21 cellular contexts compared by ENCODE assay signal in genomic region chr10:25907247-25907646, GRCh38. TPM values are rescaled to one million over a fixed set of nuclear protein-coding genes. Genes with fewer than 3 reads are reported as not detected.
DNase-seq lines count a peak whose midpoint lies in the region; TF ChIP-seq lines count a peak whose summit lies in the region.
"Had no signal": no experiment of that assay in that cellular context is flagged by ENCODE, and none has a peak within 500 bp of the region (broad histone marks: within the 10 kb centered on the region; RNA-seq: fewer than 3 reads in every experiment).

No MANE protein-coding gene starts in this region.

- intact Hi-C loops in esophagus muscularis mucosa (cut with DNase I) = no loop called here
- intact Hi-C loops in activated naive CD4-positive, alpha-beta T cell treated with anti-CD3 and anti-CD28 coated beads for 36 hours (cut with micrococcal nuclease) = no loop called here

- no peaks in the 10 kb centered on the region for H3K9me3 Mint-ChIP-seq in activated naive CD4-positive, alpha-beta T cell treated with anti-CD3 and anti-CD28 coated beads for 36 hours

- TF ChIP-seq EP300 in esophagus muscularis mucosa (IDR thresholded peaks at IDR 0.05) = no peak

- 61% methylated on average over 4 of the region's 4 CpGs for WGBS in esophagus muscularis mucosa

- no peak for TF ChIP-seq POLR2A in esophagus muscularis mucosa (IDR thresholded peaks at IDR 0.05; ENCODE audit: low read depth)

- no peaks in the 10 kb centered on the region for H3K4me1 ChIP-seq in esophagus muscularis mucosa

- no peaks in the 10 kb centered on the region for H3K9me3 ChIP-seq in esophagus muscularis mucosa

- H3K4me3 ChIP-seq in esophagus muscularis mucosa = no peak overlapping the region
- H3K4me3 ChIP-seq: BLaER1 treated with 17β-estradiol and CSF1 and Interleukin-3, amounts not matched to agents 10 nM and 100 nM; GM12878; GM23248 had no signal

- H3K36me3 Mint-ChIP-seq in activated naive CD4-positive, alpha-beta T cell treated with anti-CD3 and anti-CD28 coated beads for 36 hours (ENCODE audit: low read depth) = no peaks in the 10 kb centered on the region
- H3K36me3 Mint-ChIP-seq: CD8-positive, alpha-beta T cell had no signal

- no peak for TF ChIP-seq CTCF in esophagus muscularis mucosa (IDR thresholded peaks at IDR 0.05)

- no peaks in the 10 kb centered on the region for H3K4me1 Mint-ChIP-seq in activated naive CD4-positive, alpha-beta T cell treated with anti-CD3 and anti-CD28 coated beads for 36 hours (ENCODE audit: low read depth)

- H3K4me3 Mint-ChIP-seq in activated naive CD4-positive, alpha-beta T cell treated with anti-CD3 and anti-CD28 coated beads for 36 hours = no peak overlapping the region
- H3K4me3 Mint-ChIP-seq: B cell; CD8-positive, alpha-beta T cell had no signal

- no peak overlapping the region for H3K27ac Mint-ChIP-seq in activated naive CD4-positive, alpha-beta T cell treated with anti-CD3 and anti-CD28 coated beads for 36 hours
- H3K27ac Mint-ChIP-seq: B cell; CD8-positive, alpha-beta T cell had no signal

- H3K27me3 Mint-ChIP-seq in activated naive CD4-positive, alpha-beta T cell treated with anti-CD3 and anti-CD28 coated beads for 36 hours (ENCODE audit: low read depth) = peaks cover 2% of the 10 kb centered on the region
- H3K27me3 Mint-ChIP-seq: B cell had no signal

- H3K27me3 ChIP-seq in esophagus muscularis mucosa = no peaks in the 10 kb centered on the region
- H3K27me3 ChIP-seq: BLaER1 treated with 17β-estradiol and CSF1 and Interleukin-3, amounts not matched to agents 10 nM and 100 nM had no signal

- H3K27ac ChIP-seq in esophagus muscularis mucosa (replicated peaks in 1 of 4) = no peak overlapping the region
- H3K27ac ChIP-seq: BLaER1 treated with 17β-estradiol and CSF1 and Interleukin-3, amounts not matched to agents 10 nM and 100 nM; GM23248; HL-60 had no signal

- no peaks in the 10 kb centered on the region for H3K36me3 ChIP-seq in esophagus muscularis mucosa
- H3K36me3 ChIP-seq: BLaER1 treated with 17β-estradiol and CSF1 and Interleukin-3, amounts not matched to agents 10 nM and 100 nM had no signal

- CTCF ChIA-PET in activated naive CD4-positive, alpha-beta T cell treated with anti-CD3 and anti-CD28 coated beads for 36 hours (lab: Charles Lee) = no interaction called here

- DNase-seq in esophagus muscularis mucosa (ENCODE audit: extremely low spot score) = peak; percentile 14
- DNase-seq in kidney tubule cell (ENCODE audit: low spot score) = peak; percentile 48
- peak; percentile 32 for DNase-seq in putamen (ENCODE audit: low spot score)
- DNase-seq in stimulated activated naive CD4-positive, alpha-beta T cell treated with Interleukin-2 at 50 U/mL for 16 hours (lab: John Stamatoyannopoulos, UW) = no peak
- DNase-seq in NCI-H226 = no peak
- DNase-seq in activated naive CD4-positive, alpha-beta T cell treated with anti-CD3 and anti-CD28 coated beads for 36 hours = no peak
- DNase-seq: Calu3; CD8-positive, alpha-beta T cell; DMS 273 treated with DMSO at 0.1 percent for 48 hours; DMS53; DND-41; EL; GM23248; HCEC 1CT had no signal

RNA-seq across cellular contexts. Expression of gene MYO3A, which starts 26.8 kb away (rescaled TPM):
- total RNA-seq in esophagus muscularis mucosa = under 1 TPM in 1 of 4 donors, not detected in 3; 0.06 TPM
- not detected for total RNA-seq in activated naive CD4-positive, alpha-beta T cell treated with anti-CD3 and anti-CD28 coated beads for 36 hours
- total RNA-seq: A172; CD8-positive, alpha-beta T cell; G401; GM12878; GM23248; HT1080 had no signal

Comparison
In these comparisons a context has a peak if more than half of its experiments do, and no peak if none do; other contexts are left out.
1. DNase-seq: peak in esophagus muscularis mucosa (single experiment), kidney tubule cell (single experiment) and putamen (single experiment); none in stimulated activated naive CD4-positive, alpha-beta T cell treated with Interleukin-2 at 50 U/mL for 16 hours (single experiment), NCI-H226 (single experiment) and activated naive CD4-positive, alpha-beta T cell treated with anti-CD3 and anti-CD28 coated beads for 36 hours (single experiment).